In genomic region chr10:119872610-119872859, GRCh38 we compare ENCODE assay signal across 1 cellular context.
A peak's percentile ranks its signal among the peaks of the same experiment; 100 is the strongest.
TF ChIP-seq lines count a peak whose summit lies in the region.

A gene with protein sequence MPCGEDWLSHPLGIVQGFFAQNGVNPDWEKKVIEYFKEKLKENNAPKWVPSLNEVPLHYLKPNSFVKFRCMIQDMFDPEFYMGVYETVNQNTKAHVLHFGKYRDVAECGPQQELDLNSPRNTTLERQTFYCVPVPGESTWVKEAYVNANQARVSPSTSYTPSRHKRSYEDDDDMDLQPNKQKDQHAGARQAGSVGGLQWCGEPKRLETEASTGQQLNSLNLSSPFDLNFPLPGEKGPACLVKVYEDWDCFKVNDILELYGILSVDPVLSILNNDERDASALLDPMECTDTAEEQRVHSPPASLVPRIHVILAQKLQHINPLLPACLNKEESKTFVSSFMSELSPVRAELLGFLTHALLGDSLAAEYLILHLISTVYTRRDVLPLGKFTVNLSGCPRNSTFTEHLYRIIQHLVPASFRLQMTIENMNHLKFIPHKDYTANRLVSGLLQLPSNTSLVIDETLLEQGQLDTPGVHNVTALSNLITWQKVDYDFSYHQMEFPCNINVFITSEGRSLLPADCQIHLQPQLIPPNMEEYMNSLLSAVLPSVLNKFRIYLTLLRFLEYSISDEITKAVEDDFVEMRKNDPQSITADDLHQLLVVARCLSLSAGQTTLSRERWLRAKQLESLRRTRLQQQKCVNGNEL (minus strand): TSS chr10:119872843. CDS start chr10:119872584, 259 bp downstream.

TF ChIP-seq in GM12878, 131 proteins besides CTCF, POLR2A, EP300 and RAD21 (continued from another document):
- TF ChIP-seq ZBTB40 (IDR thresholded peaks at IDR 0.05; ENCODE audit: borderline replicate concordance) = no peak
- TF ChIP-seq YBX1 (IDR thresholded peaks at IDR 0.05) = no peak
- no peak for TF ChIP-seq CEBPB (IDR thresholded peaks at IDR 0.05; ENCODE audit: borderline replicate concordance in 1 of 2, low read depth in 2 of 2, low read length in 2 of 2)
- TF ChIP-seq NR2F1 (conservative IDR thresholded peaks at IDR 0.05) = peak; percentile 58; the same call in 1 of the 2 replicates
- 0 out of 2 replicates have a peak, but pooled peaks have one; percentile 49 for TF ChIP-seq ZNF217 (IDR thresholded peaks at IDR 0.05)
- peak; percentile 92; the same call in 1 of the 2 replicates for TF ChIP-seq LARP7 (IDR thresholded peaks at IDR 0.05)
- peak; percentile 92; the same call in 1 of the 2 replicates for TF ChIP-seq BACH1 (IDR thresholded peaks at IDR 0.05; ENCODE audit: borderline replicate concordance)
